Comparison of ENCODE assay signal across 8 cellular contexts in genomic region chrX:99301990-99302389, GRCh38.
DNase-seq lines count a peak whose midpoint lies in the region; FAIRE-seq and TF ChIP-seq lines count a peak whose summit lies in the region.
"Had no signal": no experiment of that assay in that cellular context is flagged by ENCODE, and none has a peak within 500 bp of the region (broad histone marks: within the 10 kb centered on the region; RNA-seq: fewer than 3 reads in every experiment).

No MANE protein-coding gene starts in this region.

- no peak overlapping the region for H3K27ac ChIP-seq in neural progenitor cell

- DNase-seq in GM12891 (ENCODE audit: insufficient read length, low spot score) (peak; percentile 0), LNCaP clone FGC (ENCODE audit: low read depth) (no peak), SW480 (ENCODE audit: low spot score) (peak; percentile 59), neural progenitor cell (ENCODE audit: low spot score) (peak; percentile 71), glomerular visceral epithelial cell (ENCODE audit: extremely low spot score) (no peak), GM19240 (ENCODE audit: insufficient read length, low spot score) (no peak)
- no peak for DNase-seq in activated CD4-positive, alpha-beta T cell treated with anti-CD3 and anti-CD28 coated beads for 1 hour
- DNase-seq: activated CD8-positive, alpha-beta T cell treated with anti-CD3 and anti-CD28 coated beads for 36 hours had no signal

- no peaks in the 10 kb centered on the region for H3K27me3 Mint-ChIP-seq in neural progenitor cell (ENCODE audit: insufficient read depth, low read depth)
- H3K27me3 Mint-ChIP-seq: activated CD8-positive, alpha-beta T cell treated with anti-CD3 and anti-CD28 coated beads for 36 hours had no signal

- peaks cover 24% of the 10 kb centered on the region for H3K4me1 Mint-ChIP-seq in neural progenitor cell

- H3K27ac Mint-ChIP-seq in neural progenitor cell = no peak overlapping the region
- H3K27ac Mint-ChIP-seq: activated CD8-positive, alpha-beta T cell treated with anti-CD3 and anti-CD28 coated beads for 36 hours had no signal

- H3K9me3 ChIP-seq in neural progenitor cell (ENCODE audit: low read depth) = no peaks in the 10 kb centered on the region

- no peaks in the 10 kb centered on the region for H4K20me1 ChIP-seq in neural progenitor cell (ENCODE audit: low read depth)

- H3F3A ChIP-seq in neural progenitor cell (ENCODE audit: low read depth) = no peaks in the 10 kb centered on the region

- no peak overlapping the region for H3K9ac ChIP-seq in neural progenitor cell

- no peaks in the 10 kb centered on the region for H3K36me3 ChIP-seq in neural progenitor cell

- H3K79me2 ChIP-seq in neural progenitor cell (ENCODE audit: low read depth) = no peaks in the 10 kb centered on the region

- peaks cover 5% of the 10 kb centered on the region for H3K4me1 ChIP-seq in neural progenitor cell

- TF ChIP-seq CTCF in LNCaP clone FGC (IDR thresholded peaks at IDR 0.05; ENCODE audit: control insufficient read depth, extremely low read depth, insufficient read depth) (peak; percentile 45), neural progenitor cell (IDR thresholded peaks at IDR 0.05) (peak; percentile 70)

- no peaks in the 10 kb centered on the region for H3K36me3 Mint-ChIP-seq in neural progenitor cell

- no peak overlapping the region for H3K4me3 ChIP-seq in LNCaP clone FGC (ENCODE audit: low read depth, low read length)
- no peak overlapping the region for H3K4me3 ChIP-seq in neural progenitor cell

- H3K4me2 ChIP-seq in neural progenitor cell = no peak overlapping the region

- no peaks in the 10 kb centered on the region for H3K27me3 ChIP-seq in neural progenitor cell

- no peak overlapping the region for H3K4me3 Mint-ChIP-seq in neural progenitor cell
- H3K4me3 Mint-ChIP-seq: activated CD8-positive, alpha-beta T cell treated with anti-CD3 and anti-CD28 coated beads for 36 hours had no signal

- H2AFZ ChIP-seq in neural progenitor cell (replicated peaks) = no peak overlapping the region

- no peaks in the 10 kb centered on the region for H3K9me3 Mint-ChIP-seq in neural progenitor cell
- H3K9me3 Mint-ChIP-seq: activated CD8-positive, alpha-beta T cell treated with anti-CD3 and anti-CD28 coated beads for 36 hours had no signal

- peak; percentile 64 for FAIRE-seq in GM12891 (lab: Jason Lieb, UNC)

- TF ChIP-seq POLR2A in GM12891 (IDR thresholded peaks at IDR 0.05; ENCODE audit: low read depth, low read length) = no peak

TF ChIP-seq in GM12891, 5 proteins besides CTCF, POLR2A, EP300 and RAD21:
- no peak for TF ChIP-seq POLR2AphosphoS5 (IDR thresholded peaks at IDR 0.05; ENCODE audit: low read depth, low read length)
- no peak for TF ChIP-seq TAF1 (IDR thresholded peaks at IDR 0.05; ENCODE audit: low read depth, low read length)
- no peak for TF ChIP-seq POU2F2 (IDR thresholded peaks at IDR 0.05; ENCODE audit: low read depth, low read length)
- TF ChIP-seq PAX5 (IDR thresholded peaks at IDR 0.05; ENCODE audit: insufficient read depth, low read length, severe bottlenecking) = no peak
- TF ChIP-seq SPI1 (IDR thresholded peaks at IDR 0.05; ENCODE audit: low read depth, low read length) = no peak

Comparison
In these comparisons a context has a peak if more than half of its experiments do, and no peak if none do; other contexts are left out.
1. DNase-seq: peak in GM12891 (single experiment), SW480 (single experiment) and neural progenitor cell (single experiment); none in LNCaP clone FGC (single experiment), glomerular visceral epithelial cell (single experiment), GM19240 (single experiment) and activated CD4-positive, alpha-beta T cell treated with anti-CD3 and anti-CD28 coated beads for 1 hour (single experiment).